ENCODE assay signal across 8 cellular contexts in the genomic region with DNA sequence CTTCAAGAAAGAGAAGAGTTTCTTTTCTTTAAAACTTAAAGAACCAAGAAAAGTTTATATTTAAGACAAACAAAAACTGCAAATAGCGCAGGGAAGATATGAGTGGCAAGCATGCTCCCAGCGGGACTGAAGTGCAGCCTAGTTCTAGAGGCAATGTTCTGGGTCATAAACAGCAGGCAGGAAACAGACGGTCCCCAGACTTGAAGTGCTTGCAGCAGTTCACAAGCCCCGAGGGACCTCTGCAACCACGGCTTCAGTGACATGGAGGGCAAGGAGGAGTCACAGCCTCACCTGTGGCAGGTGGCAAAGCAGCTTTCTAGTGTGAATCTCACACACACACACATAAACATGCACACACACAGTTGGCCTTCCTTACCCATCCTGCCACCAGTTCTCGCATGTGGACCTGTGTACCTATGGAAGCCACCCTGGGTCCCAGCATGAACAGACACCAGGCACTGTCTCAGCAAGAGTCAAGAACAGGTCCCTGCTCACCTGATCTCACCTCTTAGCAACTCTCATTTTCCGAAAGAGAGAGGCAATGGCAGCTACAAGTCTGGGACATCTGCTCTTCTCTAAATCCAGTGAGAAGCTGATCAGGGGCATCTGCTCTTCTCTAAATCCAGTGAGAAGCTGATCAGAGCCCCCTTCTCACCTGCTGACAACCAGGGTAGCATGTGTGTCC.
A peak's percentile ranks its signal among the peaks of the same experiment; 100 is the strongest.
DNase-seq lines count a peak whose midpoint lies in the region; ATAC-seq, FAIRE-seq and TF ChIP-seq lines count a peak whose summit lies in the region.

No MANE protein-coding gene starts in this region.

- no peaks in the 10 kb centered on the region for H3K9me3 ChIP-seq in GM23248 (ENCODE audit: low read depth)

- H3K4me3 Mint-ChIP-seq in activated T-helper 2 cell treated with anti-CD3 and anti-CD28 coated beads, Interferon-gamma antibody, Interleukin-2, Interleukin-4, amounts not matched to agents 10 μg/mL and 5 μg/mL and 100 μg/mL, durations not matched to agents 14 hours and 24 hours and 36 hours (ENCODE audit: low read depth): no peak overlapping the region
- no peak overlapping the region for H3K4me3 Mint-ChIP-seq in activated CD4-positive, alpha-beta T cell treated with anti-CD3 and anti-CD28 coated beads for 36 hours

- H4K20me1 ChIP-seq in GM23248 (ENCODE audit: insufficient read depth): no peaks in the 10 kb centered on the region

- no peak for DNase-seq in GM12892 (ENCODE audit: insufficient read length)
- no peak for DNase-seq in GM23248
- peak; percentile 69 for DNase-seq in NB4 (ENCODE audit: low read depth)
- DNase-seq in fibroblast of villous mesenchyme (ENCODE audit: low read depth): peak; percentile 42
- no peak for DNase-seq in activated T-helper 2 cell treated with anti-CD3 and anti-CD28 coated beads, Interferon-gamma antibody, Interleukin-2, Interleukin-4, amounts not matched to agents 10 μg/mL and 5 μg/mL and 100 μg/mL, durations not matched to agents 14 hours and 24 hours and 36 hours (ENCODE audit: low spot score)
- no peak for DNase-seq in activated CD4-positive, alpha-beta T cell treated with anti-CD3 and anti-CD28 coated beads for 36 hours
- DNase-seq in occipital lobe (lab: John Stamatoyannopoulos, UW): no peak
- DNase-seq in cerebellar nuclear complex (lab: John Stamatoyannopoulos, UW): no peak

- peaks cover 11% of the 10 kb centered on the region; the same call in 1 of the 2 replicates for H3F3A ChIP-seq in GM23248 (ENCODE audit: insufficient read depth)

- no peak for TF ChIP-seq POLR2A in GM12892 (IDR thresholded peaks at IDR 0.05; ENCODE audit: low read depth, low read length)
- no peak for TF ChIP-seq POLR2A in NB4 (IDR thresholded peaks at IDR 0.05; ENCODE audit: extremely low read depth, insufficient read length)

- peak; percentile 67 for FAIRE-seq in GM12892 (lab: Jason Lieb, UNC)

- POLR2A ChIA-PET in activated CD4-positive, alpha-beta T cell treated with anti-CD3 and anti-CD28 coated beads for 36 hours (lab: Charles Lee): no interaction called here

- H3K4me2 ChIP-seq in GM23248 (ENCODE audit: unreplicated experiment): peak overlapping the region; percentile 50

- intact Hi-C loops in activated T-helper 2 cell treated with anti-CD3 and anti-CD28 coated beads, Interferon-gamma antibody, Interleukin-2, Interleukin-4, amounts not matched to agents 10 μg/mL and 5 μg/mL and 100 μg/mL, durations not matched to agents 14 hours and 24 hours and 36 hours (cut with micrococcal nuclease): no loop called here
- intact Hi-C loops in activated CD4-positive, alpha-beta T cell treated with anti-CD3 and anti-CD28 coated beads for 36 hours (cut with DNase I, micrococcal nuclease): no loop called here

- no peaks in the 10 kb centered on the region for H3K9me2 ChIP-seq in GM23248 (ENCODE audit: insufficient read depth)

- CTCF ChIA-PET in activated CD4-positive, alpha-beta T cell treated with anti-CD3 and anti-CD28 coated beads for 36 hours (lab: Charles Lee): interaction anchor here (1.0 kb wide), 1 partner anchor 10 kb away, joined by 3 read pairs; no protein-coding TSS in a partner anchor

- H3K4me1 ChIP-seq in GM23248 (ENCODE audit: insufficient read depth): peaks cover 34% of the 10 kb centered on the region

- 50 to 57% methylated on average over 7 of the region's 7 CpGs for WGBS in GM23248 (ENCODE audit: low coverage in 1 of 2, low lambda C conversion rate in 2 of 2, missing lambda C conversion rate in 2 of 2), 2 experiments

- no peaks in the 10 kb centered on the region for H3K4me1 Mint-ChIP-seq in activated T-helper 2 cell treated with anti-CD3 and anti-CD28 coated beads, Interferon-gamma antibody, Interleukin-2, Interleukin-4, amounts not matched to agents 10 μg/mL and 5 μg/mL and 100 μg/mL, durations not matched to agents 14 hours and 24 hours and 36 hours (ENCODE audit: low read depth)
- no peaks in the 10 kb centered on the region for H3K4me1 Mint-ChIP-seq in activated CD4-positive, alpha-beta T cell treated with anti-CD3 and anti-CD28 coated beads for 36 hours

- H2AFZ ChIP-seq in GM23248: no peak overlapping the region

- H3K36me3 Mint-ChIP-seq in activated T-helper 2 cell treated with anti-CD3 and anti-CD28 coated beads, Interferon-gamma antibody, Interleukin-2, Interleukin-4, amounts not matched to agents 10 μg/mL and 5 μg/mL and 100 μg/mL, durations not matched to agents 14 hours and 24 hours and 36 hours (ENCODE audit: low read depth): no peaks in the 10 kb centered on the region
- H3K36me3 Mint-ChIP-seq in activated CD4-positive, alpha-beta T cell treated with anti-CD3 and anti-CD28 coated beads for 36 hours (ENCODE audit: low read depth): no peaks in the 10 kb centered on the region

- no peaks in the 10 kb centered on the region for H3K9me3 Mint-ChIP-seq in activated T-helper 2 cell treated with anti-CD3 and anti-CD28 coated beads, Interferon-gamma antibody, Interleukin-2, Interleukin-4, amounts not matched to agents 10 μg/mL and 5 μg/mL and 100 μg/mL, durations not matched to agents 14 hours and 24 hours and 36 hours
- H3K9me3 Mint-ChIP-seq in activated CD4-positive, alpha-beta T cell treated with anti-CD3 and anti-CD28 coated beads for 36 hours (ENCODE audit: low read depth): no peaks in the 10 kb centered on the region

- no peak for ATAC-seq in activated CD4-positive, alpha-beta T cell treated with anti-CD3 and anti-CD28 coated beads for 36 hours

- no peaks in the 10 kb centered on the region for H3K27me3 ChIP-seq in GM23248 (replicated peaks; ENCODE audit: insufficient read depth)

- H3K9ac ChIP-seq in GM23248: no peak overlapping the region

- no peaks in the 10 kb centered on the region for H3K27me3 Mint-ChIP-seq in activated T-helper 2 cell treated with anti-CD3 and anti-CD28 coated beads, Interferon-gamma antibody, Interleukin-2, Interleukin-4, amounts not matched to agents 10 μg/mL and 5 μg/mL and 100 μg/mL, durations not matched to agents 14 hours and 24 hours and 36 hours (ENCODE audit: low read depth)
- H3K27me3 Mint-ChIP-seq in activated CD4-positive, alpha-beta T cell treated with anti-CD3 and anti-CD28 coated beads for 36 hours: peaks cover 13% of the 10 kb centered on the region

- H3K36me3 ChIP-seq in GM23248 (ENCODE audit: low read depth): no peaks in the 10 kb centered on the region

- H3K27ac ChIP-seq in GM23248: no peak overlapping the region

- H3K4me3 ChIP-seq in GM23248 (no peak overlapping the region), NB4 (ENCODE audit: low read depth, low read length) (no peak overlapping the region), fibroblast of villous mesenchyme (ENCODE audit: low read depth, low read length) (no peak overlapping the region)

- H3K79me2 ChIP-seq in GM23248 (ENCODE audit: insufficient read depth): no peaks in the 10 kb centered on the region

- no peak overlapping the region for H3K27ac Mint-ChIP-seq in activated T-helper 2 cell treated with anti-CD3 and anti-CD28 coated beads, Interferon-gamma antibody, Interleukin-2, Interleukin-4, amounts not matched to agents 10 μg/mL and 5 μg/mL and 100 μg/mL, durations not matched to agents 14 hours and 24 hours and 36 hours
- H3K27ac Mint-ChIP-seq in activated CD4-positive, alpha-beta T cell treated with anti-CD3 and anti-CD28 coated beads for 36 hours: no peak overlapping the region

- TF ChIP-seq CTCF in NB4 (IDR thresholded peaks at IDR 0.05; ENCODE audit: low read depth, low read length) (no peak), fibroblast of villous mesenchyme (IDR thresholded peaks at IDR 0.05; ENCODE audit: insufficient read depth, low read depth, low read length) (no peak)

- in situ Hi-C loops in GM23248 (cut with MboI): no loop called here

Comparison
In these comparisons a context has a peak if more than half of its experiments do, and no peak if none do; other contexts are left out.
1. DNase-seq: peak in NB4 (single experiment) and fibroblast of villous mesenchyme (single experiment); none in GM12892 (single experiment), GM23248 (single experiment), activated T-helper 2 cell treated with anti-CD3 and anti-CD28 coated beads, Interferon-gamma antibody, Interleukin-2, Interleukin-4, amounts not matched to agents 10 μg/mL and 5 μg/mL and 100 μg/mL, durations not matched to agents 14 hours and 24 hours and 36 hours (single experiment), activated CD4-positive, alpha-beta T cell treated with anti-CD3 and anti-CD28 coated beads for 36 hours (single experiment), occipital lobe (single experiment) and cerebellar nuclear complex (0 of 2).